Comparison of ENCODE assay signal across 27 cellular contexts in the genomic region with DNA sequence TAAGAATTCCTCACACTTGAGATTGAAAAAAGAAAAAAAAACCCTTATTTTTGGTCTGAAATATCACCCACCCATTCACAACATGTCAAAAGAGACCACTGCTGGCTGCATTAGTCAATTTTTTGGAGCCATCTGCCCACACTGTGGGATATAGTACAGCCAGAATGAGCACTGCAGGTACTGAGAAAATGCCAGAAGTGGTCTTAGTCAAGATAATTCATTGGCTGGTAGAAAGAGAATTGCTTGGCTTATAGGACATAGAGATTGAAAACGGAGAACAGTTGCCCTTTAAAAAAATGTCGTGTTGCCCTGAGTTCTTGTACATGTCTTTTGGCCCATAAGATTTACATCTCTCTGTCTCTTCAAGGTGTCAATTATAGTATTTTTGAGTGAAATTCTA.
"Had no signal": no experiment of that assay in that cellular context is flagged by ENCODE, and none has a peak within 500 bp of the region (broad histone marks: within the 10 kb centered on the region; RNA-seq: fewer than 3 reads in every experiment).

No MANE protein-coding gene starts in this region.

- H3K27ac ChIP-seq: adrenal gland, body of pancreas, coronary artery, esophagus squamous epithelium, gastroesophageal sphincter, heart right ventricle had no signal

- H3K4me3 ChIP-seq: adrenal gland, body of pancreas, coronary artery, dorsolateral prefrontal cortex, esophagus squamous epithelium, gastroesophageal sphincter, heart right ventricle had no signal

- H3K36me3 ChIP-seq: adrenal gland, esophagus squamous epithelium, gastroesophageal sphincter, heart right ventricle had no signal

- H3K4me1 ChIP-seq: adrenal gland, body of pancreas, esophagus squamous epithelium, gastroesophageal sphincter, heart right ventricle had no signal

- H3K27me3 ChIP-seq: adrenal gland, body of pancreas, dorsolateral prefrontal cortex, esophagus squamous epithelium, gastroesophageal sphincter, heart right ventricle had no signal

- H3K9me3 ChIP-seq: adrenal gland, body of pancreas had no signal

- DNase-seq: activated CD4-positive, alpha-beta memory T cell treated with anti-CD3 and anti-CD28 coated beads for 36 hours; activated CD4-positive, alpha-beta T cell treated with anti-CD3 and anti-CD28 coated beads for 36 hours; activated CD4-positive, alpha-beta T cell treated with anti-CD3 and anti-CD28 coated beads, Interleukin-2, amount 10 ng/mL, durations not matched to agents 24 days and 14 days; activated CD4-positive, CD25-positive, alpha-beta regulatory T cell; activated CD4-positive, CD25-positive, alpha-beta regulatory T cell treated with anti-CD3 and anti-CD28 coated beads, Interleukin-2, amount 50 U/mL, for 72 hours; activated CD8-positive, alpha-beta memory T cell treated with anti-CD3 and anti-CD28 coated beads, Interleukin-2, amount 10 ng/mL, durations not matched to agents 7 days and 5 days; activated CD8-positive, alpha-beta memory T cell treated with anti-CD3 and anti-CD28 coated beads, Interleukin-2, amount 50 U/mL, for 4 hours; activated CD8-positive, alpha-beta T cell treated with anti-CD3 and anti-CD28 coated beads, Interleukin-2, amount 10 ng/mL, durations not matched to agents 7 days and 5 days; activated effector memory CD4-positive, alpha-beta T cell treated with anti-CD3 and anti-CD28 coated beads, Interleukin-2, amount 50 U/mL, for 16 hours; activated naive CD4-positive, alpha-beta T cell treated with anti-CD3 and anti-CD28 coated beads for 36 hours; activated naive CD8-positive, alpha-beta T cell treated with anti-CD3 and anti-CD28 coated beads for 36 hours; activated naive CD8-positive, alpha-beta T cell treated with anti-CD3 and anti-CD28 coated beads, Interleukin-2, amount 50 U/mL, for 24 hours; activated T-cell treated with anti-CD3 and anti-CD28 coated beads, Interleukin-2, amount 50 U/mL, for 1 hour; activated T-cell treated with anti-CD3 and anti-CD28 coated beads, Interleukin-2, amount 50 U/mL, for 48 hours; adrenal gland; amygdala; aorta; body of pancreas; effector memory CD8-positive, alpha-beta T cell; esophagus squamous epithelium; foreskin melanocyte; heart right ventricle; T-helper 1 cell; T-helper 2 cell had no signal
